In genomic region chr10:35635576-35635975, GRCh38 we compare ENCODE assay signal across 8 cellular contexts. TPM values are rescaled to one million over a fixed set of nuclear protein-coding genes. Genes with fewer than 3 reads are reported as not detected.
DNase-seq lines count a peak whose midpoint lies in the region; ATAC-seq and TF ChIP-seq lines count a peak whose summit lies in the region.

No MANE protein-coding gene starts in this region.

- in situ Hi-C loops in SK-MEL-5 (cut with HindIII; ENCODE audit: low pct_unique_long_range_greater_than_20kb, low sequenced_read_pairs): no loop called here

- DNase-seq in NCI-H510A treated with DMSO at 0.1 percent for 48 hours (lab: John Stamatoyannopoulos, UW) (peak; percentile 1), NCI-H510A (lab: John Stamatoyannopoulos, UW) (no peak), SK-MEL-5 (ENCODE audit: low read depth, low spot score) (peak; percentile 74), left kidney (ENCODE audit: low read depth, low spot score) (peak; percentile 86), stromal cell of bone marrow (ENCODE audit: low read depth) (peak; percentile 57)
- peak; percentile 58 for DNase-seq in central memory CD4-positive, alpha-beta T cell

- TF ChIP-seq CTCF in LNCAP (IDR thresholded peaks at IDR 0.05): peak; percentile 70

- ATAC-seq in GM21717 (IDR thresholded peaks at IDR 0.05; ENCODE audit: unreplicated experiment): peak; percentile 74

RNA-seq across cellular contexts. Expression of gene FZD8, which starts 6.5 kb away (rescaled TPM):
- total RNA-seq in SK-MEL-5 (2014; rRNA removed; shearing (Covaris generic)): 1.5 and 1.7 TPM in 2 replicates
- polyA plus RNA-seq in SK-MEL-5 (2015; cell fraction: cytosol; rRNA removed): 3.1 and 3.3 TPM in 2 replicates
- polyA plus RNA-seq in SK-MEL-5 (2015; cell fraction: nucleus; rRNA removed): 0.43 and 2.1 TPM in 2 replicates

RNA-seq across cellular contexts. Expression of gene GJD4, which starts 30.4 kb away (rescaled TPM):
- 0.08 TPM in 1 of 2 replicates, not detected in the other for total RNA-seq in SK-MEL-5 (2014; rRNA removed; shearing (Covaris generic))
- 0.18 TPM in 1 of 2 replicates, not detected in the other for polyA plus RNA-seq in SK-MEL-5 (2015; cell fraction: cytosol; rRNA removed)
- not detected in 2 replicates for polyA plus RNA-seq in SK-MEL-5 (2015; cell fraction: nucleus; rRNA removed)
